ENCODE assay signal across 2 cellular contexts in genomic region chr19:47599671-47600245, GRCh38.
A peak's percentile ranks its signal among the peaks of the same experiment; 100 is the strongest.
TF ChIP-seq lines count a peak whose summit lies in the region.

No MANE protein-coding gene starts in this region.

TF ChIP-seq in SK-N-SH, 30 proteins besides CTCF, POLR2A, EP300 and RAD21:
- peak; percentile 58 for TF ChIP-seq GATA2 (CRISPR knock-in tag; IDR thresholded peaks at IDR 0.05)

TF ChIP-seq in endothelial cell of umbilical vein, 7 proteins besides CTCF, POLR2A, EP300 and RAD21:
- TF ChIP-seq GATA2 (IDR thresholded peaks at IDR 0.05; ENCODE audit: insufficient read depth, insufficient read length, low read depth, low read length) = peak; percentile 78
